Comparison of ENCODE assay signal across 25 cellular contexts in the genomic region with DNA sequence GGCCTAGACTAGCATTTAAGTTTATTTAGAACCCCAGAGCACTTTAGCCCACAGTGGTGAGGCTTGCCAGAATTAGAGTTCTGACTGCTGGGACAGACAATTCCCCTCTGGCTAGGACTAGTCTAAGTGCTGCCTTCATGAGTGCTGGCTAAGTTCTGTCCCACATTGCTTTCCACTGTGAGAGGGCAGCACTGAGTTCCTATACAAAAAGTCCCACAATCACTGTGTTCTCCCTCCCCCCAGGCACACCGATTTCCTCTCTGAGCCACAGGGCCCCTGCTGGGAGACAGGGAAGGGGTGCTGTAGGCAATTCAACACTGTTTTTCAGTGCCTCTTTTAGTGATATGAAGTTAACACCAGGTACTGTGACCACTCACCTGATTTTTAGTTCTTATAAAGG.
"Had no signal": no experiment of that assay in that cellular context is flagged by ENCODE, and none has a peak within 500 bp of the region (broad histone marks: within the 10 kb centered on the region; RNA-seq: fewer than 3 reads in every experiment).

No MANE protein-coding gene starts in this region.

- H3K36me3 ChIP-seq: esophagus squamous epithelium, gastrocnemius medialis, left lung, neutrophil, pancreas, thyroid gland, upper lobe of right lung had no signal

- H3K27ac Mint-ChIP-seq: activated B cell treated with CpG ODN at 0.5 μM for 24 hours; activated CD4-positive, alpha-beta memory T cell treated with anti-CD3 and anti-CD28 coated beads, Interleukin-2, amount 10 ng/mL, durations not matched to agents 7 days and 5 days; activated naive CD4-positive, alpha-beta T cell treated with anti-CD3 and anti-CD28 coated beads, Interleukin-2, amount 10 ng/mL, durations not matched to agents 7 days and 5 days; activated T-cell treated with anti-CD3 and anti-CD28 coated beads, Interleukin-2, amount 50 U/mL, for 72 hours; mesothelial cell of epicardium; natural killer cell; stimulated activated naive CD8-positive, alpha-beta T cell treated with anti-CD3 and anti-CD28 coated beads, Interleukin-15, Interleukin-2, amounts not matched to agents 100 ng/mL and 50 ng/mL, for 24 hours had no signal

- H3K4me1 ChIP-seq: esophagus squamous epithelium, gastrocnemius medialis, left lung, pancreas, thyroid gland, upper lobe of right lung had no signal

- DNase-seq: activated B cell treated with CpG ODN at 0.5 μM for 24 hours; activated CD4-positive, alpha-beta memory T cell treated with anti-CD3 and anti-CD28 coated beads, Interleukin-2, amount 10 ng/mL, durations not matched to agents 7 days and 5 days; activated CD4-positive, alpha-beta T cell treated with anti-CD3 and anti-CD28 coated beads for 4 hours; activated effector memory CD4-positive, alpha-beta T cell treated with anti-CD3 and anti-CD28 coated beads, Interleukin-2, amount 50 U/mL, for 16 hours; activated naive CD4-positive, alpha-beta T cell treated with anti-CD3 and anti-CD28 coated beads, Interleukin-2, amount 10 ng/mL, durations not matched to agents 7 days and 5 days; activated T-cell treated with anti-CD3 and anti-CD28 coated beads, Interleukin-2, amount 50 U/mL, for 72 hours; amygdala; esophagus squamous epithelium; gastrocnemius medialis; head of caudate nucleus; kidney glomerular epithelial cell; left lung; natural killer cell; pancreas; right cardiac atrium; stimulated activated CD4-positive, alpha-beta T cell treated with anti-CD3 and anti-CD28 coated beads, Interleukin-12 subunit alpha, Interleukin-12 subunit beta, amount 100 ng/mL, for 4 hours; substantia nigra; T1000; thyroid gland; upper lobe of right lung had no signal

- H3K9me3 ChIP-seq: esophagus squamous epithelium, gastrocnemius medialis, neutrophil, pancreas, thyroid gland, upper lobe of right lung had no signal

- H3K4me3 Mint-ChIP-seq: activated B cell treated with CpG ODN at 0.5 μM for 24 hours; activated CD4-positive, alpha-beta memory T cell treated with anti-CD3 and anti-CD28 coated beads, Interleukin-2, amount 10 ng/mL, durations not matched to agents 7 days and 5 days; activated naive CD4-positive, alpha-beta T cell treated with anti-CD3 and anti-CD28 coated beads, Interleukin-2, amount 10 ng/mL, durations not matched to agents 7 days and 5 days; activated T-cell treated with anti-CD3 and anti-CD28 coated beads, Interleukin-2, amount 50 U/mL, for 72 hours; mesothelial cell of epicardium; natural killer cell; stimulated activated naive CD8-positive, alpha-beta T cell treated with anti-CD3 and anti-CD28 coated beads, Interleukin-15, Interleukin-2, amounts not matched to agents 100 ng/mL and 50 ng/mL, for 24 hours had no signal

- H3K4me1 Mint-ChIP-seq: activated B cell treated with CpG ODN at 0.5 μM for 24 hours; activated CD4-positive, alpha-beta memory T cell treated with anti-CD3 and anti-CD28 coated beads, Interleukin-2, amount 10 ng/mL, durations not matched to agents 7 days and 5 days; activated naive CD4-positive, alpha-beta T cell treated with anti-CD3 and anti-CD28 coated beads, Interleukin-2, amount 10 ng/mL, durations not matched to agents 7 days and 5 days; mesothelial cell of epicardium; natural killer cell had no signal

- H3K4me3 ChIP-seq: coronary artery, esophagus squamous epithelium, gastrocnemius medialis, left lung, lung, pancreas, thyroid gland, upper lobe of right lung had no signal

- H3K36me3 Mint-ChIP-seq: activated naive CD4-positive, alpha-beta T cell treated with anti-CD3 and anti-CD28 coated beads, Interleukin-2, amount 10 ng/mL, durations not matched to agents 7 days and 5 days; mesothelial cell of epicardium; natural killer cell had no signal

- ATAC-seq: activated T-cell treated with anti-CD3 and anti-CD28 coated beads, Interleukin-2, amount 50 U/mL, for 72 hours; gastrocnemius medialis; left lung; natural killer cell; pancreas; right cardiac atrium; upper lobe of right lung had no signal

- H3K27me3 Mint-ChIP-seq: activated B cell treated with CpG ODN at 0.5 μM for 24 hours; activated CD4-positive, alpha-beta memory T cell treated with anti-CD3 and anti-CD28 coated beads, Interleukin-2, amount 10 ng/mL, durations not matched to agents 7 days and 5 days; activated naive CD4-positive, alpha-beta T cell treated with anti-CD3 and anti-CD28 coated beads, Interleukin-2, amount 10 ng/mL, durations not matched to agents 7 days and 5 days; stimulated activated naive CD8-positive, alpha-beta T cell treated with anti-CD3 and anti-CD28 coated beads, Interleukin-15, Interleukin-2, amounts not matched to agents 100 ng/mL and 50 ng/mL, for 24 hours had no signal

- H3K9me3 Mint-ChIP-seq: activated CD4-positive, alpha-beta memory T cell treated with anti-CD3 and anti-CD28 coated beads, Interleukin-2, amount 10 ng/mL, durations not matched to agents 7 days and 5 days; stimulated activated naive CD8-positive, alpha-beta T cell treated with anti-CD3 and anti-CD28 coated beads, Interleukin-15, Interleukin-2, amounts not matched to agents 100 ng/mL and 50 ng/mL, for 24 hours had no signal

- H3K27me3 ChIP-seq: esophagus squamous epithelium, gastrocnemius medialis, left lung, neutrophil, pancreas, thyroid gland, upper lobe of right lung had no signal

- H3K27ac ChIP-seq: coronary artery, esophagus squamous epithelium, gastrocnemius medialis, left lung, neutrophil, pancreas, thyroid gland, upper lobe of right lung had no signal
